27 cellular contexts compared by ENCODE assay signal in the genomic region with DNA sequence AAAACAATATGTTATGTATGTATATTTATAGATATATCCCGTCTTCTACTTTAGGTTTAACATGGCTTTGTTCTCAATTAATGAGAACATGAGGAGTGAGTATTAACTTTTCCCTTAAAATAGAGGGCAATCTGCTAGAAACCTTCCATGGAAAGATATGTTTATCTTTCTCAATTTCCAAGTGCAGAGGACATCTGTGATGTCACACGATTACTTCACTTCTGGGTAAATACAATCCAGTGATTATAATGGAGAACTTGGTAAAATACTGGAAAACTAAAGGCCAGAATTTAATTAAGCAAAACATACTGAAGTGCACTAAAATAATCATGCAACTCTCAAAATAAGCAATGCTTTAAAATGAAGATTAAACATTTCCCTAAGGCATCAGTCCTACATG.
"Had no signal": no experiment of that assay in that cellular context is flagged by ENCODE, and none has a peak within 500 bp of the region (broad histone marks: within the 10 kb centered on the region; RNA-seq: fewer than 3 reads in every experiment).

No MANE protein-coding gene starts in this region.

- H3K4me1 ChIP-seq: testis, thyroid gland, upper lobe of left lung, upper lobe of right lung, uterus had no signal

- H3K27ac ChIP-seq: stomach, suprapubic skin, testis, thoracic aorta, thyroid gland, tibial artery, tibial nerve, transverse colon, upper lobe of left lung, upper lobe of right lung, uterus, vagina had no signal

- H3K27me3 ChIP-seq: stomach, testis, thyroid gland, tibial artery, tibial nerve, transverse colon, upper lobe of left lung, upper lobe of right lung, uterus, vagina had no signal

- H3K36me3 ChIP-seq: stomach, suprapubic skin, thoracic aorta, thyroid gland, tibial artery, tibial nerve, transverse colon, upper lobe of left lung, upper lobe of right lung, uterus, vagina had no signal

- DNase-seq: stimulated activated CD4-positive, alpha-beta T cell treated with anti-CD3 and anti-CD28 coated beads, Interleukin-2, amount 100 ng/mL, for 48 hours; stimulated activated CD4-positive, alpha-beta T cell treated with anti-CD3 and anti-CD28 coated beads, Interleukin-4, amount 100 ng/mL, for 1 hour; stimulated activated CD4-positive, alpha-beta T cell treated with anti-CD3 and anti-CD28 coated beads, Interleukin-4, amount 100 ng/mL, for 24 hours; stimulated activated CD4-positive, alpha-beta T cell treated with anti-CD3 and anti-CD28 coated beads, Interleukin-4, amount 100 ng/mL, for 4 hours; stimulated activated CD8-positive, alpha-beta memory T cell treated with anti-CD3 and anti-CD28 coated beads, Interleukin-4, amount 100 ng/mL, for 48 hours; stimulated activated naive B cell treated with anti-CD40 and anti-IgM and Interleukin-4, amounts not matched to agents 10 μg/mL and 1 μg/mL and 100 μg/mL, for 72 hours; stimulated activated naive CD4-positive, alpha-beta T cell; stimulated activated naive CD4-positive, alpha-beta T cell treated with Interleukin-2 at 50 U/mL for 16 hours; stimulated activated naive CD8-positive, alpha-beta T cell treated with anti-CD3 and anti-CD28 coated beads, Interleukin-15, amount 100 ng/mL, for 72 hours; stimulated activated naive CD8-positive, alpha-beta T cell treated with anti-CD3 and anti-CD28 coated beads, Interleukin-15, Interleukin-2, amounts not matched to agents 100 U/mL and 50 U/mL, for 24 hours; stomach; substantia nigra; testis; thyroid gland; tibial artery; transverse colon; trophoblast cell; upper lobe of left lung; upper lobe of right lung; uterus had no signal

- H3K4me3 ChIP-seq: stomach, suprapubic skin, testis, thoracic aorta, thyroid gland, tibial artery, tibial nerve, transverse colon, upper lobe of left lung, upper lobe of right lung, uterus, vagina had no signal

- FAIRE-seq: urothelium cell line had no signal

- H3K9me3 ChIP-seq: stomach, suprapubic skin, testis, thoracic aorta, thyroid gland, tibial artery, tibial nerve, transverse colon, upper lobe of left lung, upper lobe of right lung, uterus, vagina had no signal

- ATAC-seq: stimulated activated effector memory CD8-positive, alpha-beta T cell treated with anti-CD3 and anti-CD28 coated beads, Interleukin-12 subunit alpha, Interleukin-12 subunit beta, amount 100 ng/mL, for 72 hours; stimulated activated memory B cell treated with anti-CD40 and anti-IgM and Interleukin-4, amounts not matched to agents 10 μg/mL and 1 μg/mL and 100 μg/mL, for 72 hours; stimulated activated naive B cell treated with anti-CD40 and anti-IgM and Interleukin-4, amounts not matched to agents 10 μg/mL and 1 μg/mL and 100 μg/mL, for 72 hours; stimulated activated naive CD8-positive, alpha-beta T cell treated with anti-CD3 and anti-CD28 coated beads, Interleukin-15, amount 100 ng/mL, for 72 hours; stimulated activated naive CD8-positive, alpha-beta T cell treated with anti-CD3 and anti-CD28 coated beads, Interleukin-15, Interleukin-2, amounts not matched to agents 100 U/mL and 50 U/mL, for 24 hours; upper lobe of right lung had no signal
